Comparison of ENCODE assay signal across 8 cellular contexts in the genomic region with DNA sequence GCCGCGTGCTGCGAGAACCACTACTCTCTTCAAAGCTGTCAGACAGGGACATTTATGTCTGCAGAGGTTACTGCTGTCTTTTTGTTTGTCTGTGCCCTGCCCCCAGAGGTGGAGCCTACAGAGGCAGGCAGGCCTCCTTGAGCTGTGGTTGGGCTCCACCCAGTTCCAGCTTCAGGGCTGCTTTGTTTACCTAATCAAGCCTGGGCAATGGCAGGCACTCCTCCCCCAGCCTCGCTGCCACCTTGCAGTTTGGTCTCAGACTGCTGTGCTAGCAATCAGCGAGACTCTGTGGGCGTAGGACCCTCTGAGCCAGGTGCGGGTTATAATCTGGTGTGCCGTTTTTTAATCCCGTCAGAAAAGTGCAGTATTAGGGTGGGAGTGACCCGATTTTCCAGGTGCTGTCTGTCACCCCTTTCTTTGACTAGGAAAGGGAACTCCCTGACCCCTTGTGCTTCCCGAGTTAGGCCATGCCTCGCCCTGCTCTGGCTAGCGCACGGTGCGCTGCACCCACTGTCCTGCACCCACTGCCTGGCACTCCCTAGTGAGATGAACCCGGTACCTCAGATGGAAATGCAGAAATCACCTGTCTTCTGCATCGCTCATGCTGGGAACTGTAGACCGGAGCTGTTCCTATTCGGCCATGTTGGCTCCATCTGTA.
DNase-seq lines count a peak whose midpoint lies in the region; ATAC-seq, FAIRE-seq and TF ChIP-seq lines count a peak whose summit lies in the region.
"Not testable (repeated sequence)": the region's sequence is repeated elsewhere in the genome, so short reads cannot be mapped to it uniquely, and the experiment has no call there.

No MANE protein-coding gene starts in this region.

- not testable (repeated sequence) for TF ChIP-seq EP300 in A549 (IDR thresholded peaks at IDR 0.05)

- not testable (repeated sequence) for H3K9ac ChIP-seq in PC-3 (ENCODE audit: low read length); endodermal cell (ENCODE audit: extremely low read depth, low read length, poor library complexity, severe bottlenecking)

- H3K27me3 ChIP-seq in PC-3 (ENCODE audit: low read length); endodermal cell (ENCODE audit: control insufficient read depth, insufficient read depth, low read length, poor library complexity, severe bottlenecking): not testable (repeated sequence)

- not testable (repeated sequence) for H3K36me3 Mint-ChIP-seq in endodermal cell (ENCODE audit: low read depth); progenitor cell of endocrine pancreas (ENCODE audit: insufficient read depth)

- not testable (repeated sequence) for H3K9me3 Mint-ChIP-seq in endodermal cell
- peaks cover 11% of the 10 kb centered on the region for H3K9me3 Mint-ChIP-seq in progenitor cell of endocrine pancreas (ENCODE audit: low read depth)

- TF ChIP-seq CTCF in A549 (IDR thresholded peaks at IDR 0.05); PC-3 (conservative IDR thresholded peaks at IDR 0.05; ENCODE audit: low read depth, low read length); endodermal cell (conservative IDR thresholded peaks at IDR 0.05); progenitor cell of endocrine pancreas (IDR thresholded peaks at IDR 0.05; ENCODE audit: unreplicated experiment): not testable (repeated sequence)

- H3K27ac Mint-ChIP-seq in endodermal cell (peak overlapping the region; percentile 93), progenitor cell of endocrine pancreas (peak overlapping the region; percentile 93)

- H3K79me2 ChIP-seq in PC-3 (ENCODE audit: low read length): not testable (repeated sequence)

- CTCF ChIA-PET in A549 (lab: Yijun Ruan, JAX); PC-3 (lab: Charles Lee): not testable (repeated sequence)

- not testable (repeated sequence) for H3F3A ChIP-seq in PC-3 (ENCODE audit: low read length, unreplicated experiment)

- H3K27me3 Mint-ChIP-seq in endodermal cell (ENCODE audit: insufficient read depth); progenitor cell of endocrine pancreas: not testable (repeated sequence)

- TF ChIP-seq POLR2A in A549 (IDR thresholded peaks at IDR 0.05; ENCODE audit: low read length): not testable (repeated sequence)

- intact Hi-C loops in PC-3 (cut with micrococcal nuclease): not testable (repeated sequence)

- H3K36me3 ChIP-seq in PC-3 (ENCODE audit: low read depth, low read length); endodermal cell (ENCODE audit: control insufficient read depth, insufficient read depth, low read length): not testable (repeated sequence)

- not testable (repeated sequence) for H3K27ac ChIP-seq in A549; PC-3 (ENCODE audit: low read length); endodermal cell (ENCODE audit: low read depth, low read length)

- H3K4me2 ChIP-seq in A549: peak overlapping the region; percentile 49; the same call in 2 of the 3 replicates
- not testable (repeated sequence) for H3K4me2 ChIP-seq in PC-3 (ENCODE audit: low read length)

- not testable (repeated sequence) for BruUV-seq in PC-3 (replicated peaks; lab: Mats Ljungman, UMichigan)

- ATAC-seq in A549, PC-3: not testable (repeated sequence)

- not testable (repeated sequence) for H3K4me1 ChIP-seq in A549; PC-3 (ENCODE audit: insufficient read depth, low read length); endodermal cell (ENCODE audit: control insufficient read depth, insufficient read depth, low read length)

- H3K9me2 ChIP-seq in PC-3 (replicated peaks; ENCODE audit: low read length): not testable (repeated sequence)

- not testable (repeated sequence) for H2AFZ ChIP-seq in PC-3 (ENCODE audit: low read length)

- POLR2A ChIA-PET in A549 (lab: Yijun Ruan, JAX); PC-3 (lab: Charles Lee; ENCODE audit: unreplicated experiment): not testable (repeated sequence)

- TF ChIP-seq RAD21 in A549 (conservative IDR thresholded peaks at IDR 0.05 in 1 of 2, IDR thresholded peaks at IDR 0.05 in 1 of 2): not testable (repeated sequence)

- H3K4me1 Mint-ChIP-seq in endodermal cell: peaks cover 13% of the 10 kb centered on the region
- not testable (repeated sequence) for H3K4me1 Mint-ChIP-seq in progenitor cell of endocrine pancreas (ENCODE audit: low read depth)

- FAIRE-seq in A549 (lab: Jason Lieb, UNC): not testable (repeated sequence)

- H3K4me3 ChIP-seq in A549: 0 out of 3 replicates have a peak overlapping the region, but pooled peaks have one; percentile 14
- not testable (repeated sequence) for H3K4me3 ChIP-seq in PC-3 (ENCODE audit: low read length); endodermal cell (ENCODE audit: low read length)

- WGBS in A549 (ENCODE audit: missing lambda C conversion rate): 55% methylated on average over 19 of the region's 19 CpGs
- WGBS in endodermal cell (ENCODE audit: insufficient coverage in 1 of 2, insufficient read length in 1 of 2), 2 experiments: 39 to 69% methylated on average over 8 to 19 of the region's 19 CpGs

- H4K20me1 ChIP-seq in PC-3 (ENCODE audit: low read length): not testable (repeated sequence)

- H3K9me3 ChIP-seq in A549; PC-3 (ENCODE audit: low read length); endodermal cell (ENCODE audit: control insufficient read depth, low read length): not testable (repeated sequence)

- H3K4me3 Mint-ChIP-seq in endodermal cell: peak overlapping the region; percentile 59
- H3K4me3 Mint-ChIP-seq in progenitor cell of endocrine pancreas (ENCODE audit: low read depth): peak overlapping the region; percentile 70

- DNase-seq in A549 (ENCODE audit: low read depth in 1 of 2, low spot score in 1 of 2) (peak in 1 of 2 experiments; percentile 36), H4 (ENCODE audit: low spot score) (peak; percentile 5), NCI-H1105 (lab: John Stamatoyannopoulos, UW) (peak; percentile 78), NCI-H345 (lab: John Stamatoyannopoulos, UW) (peak; percentile 61), PC-3 (peak; percentile 5), endodermal cell (peak; percentile 81), islet precursor cell (peak; percentile 73), progenitor cell of endocrine pancreas (ENCODE audit: low spot score, unreplicated experiment) (peak; percentile 15)
